9 cellular contexts compared by ENCODE assay signal in the genomic region with DNA sequence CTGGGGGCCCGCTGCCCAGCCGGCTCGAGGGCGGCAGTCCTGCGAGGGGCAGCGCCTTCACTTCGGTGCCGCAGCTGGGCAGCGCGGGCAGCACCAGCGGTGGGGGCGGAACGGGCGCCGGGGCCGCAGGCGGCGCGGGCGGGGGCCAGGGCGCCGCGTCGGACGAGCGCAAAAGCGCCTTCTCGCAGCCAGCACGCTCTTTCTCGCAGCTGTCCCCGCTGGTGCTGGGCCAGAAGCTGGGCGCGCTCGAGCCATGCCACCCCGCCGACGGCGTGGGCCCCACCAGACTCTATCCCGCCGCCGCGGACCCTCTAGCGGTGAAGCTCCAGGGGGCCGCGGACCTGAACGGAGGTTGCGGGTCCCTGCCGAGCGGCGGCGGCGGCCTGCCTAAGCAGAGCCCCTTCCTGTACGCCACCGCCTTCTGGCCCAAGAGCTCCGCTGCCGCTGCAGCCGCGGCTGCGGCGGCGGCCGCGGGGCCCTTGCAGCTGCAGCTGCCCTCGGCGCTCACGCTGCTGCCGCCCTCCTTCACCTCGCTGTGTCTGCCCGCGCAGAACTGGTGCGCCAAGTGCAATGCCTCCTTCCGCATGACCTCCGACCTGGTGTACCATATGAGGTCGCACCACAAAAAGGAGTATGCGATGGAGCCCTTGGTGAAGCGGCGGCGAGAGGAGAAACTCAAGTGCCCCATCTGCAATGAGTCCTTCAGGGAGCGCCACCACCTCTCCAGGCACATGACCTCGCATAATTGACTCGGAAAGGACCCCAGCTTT. TPM values are rescaled to one million over a fixed set of nuclear protein-coding genes. Genes with fewer than 3 reads are reported as not detected.
DNase-seq lines count a peak whose midpoint lies in the region; ATAC-seq and TF ChIP-seq lines count a peak whose summit lies in the region.
"Had no signal": no experiment of that assay in that cellular context is flagged by ENCODE, and none has a peak within 500 bp of the region (broad histone marks: within the 10 kb centered on the region; RNA-seq: fewer than 3 reads in every experiment).

No MANE protein-coding gene starts in this region.

- peaks cover 3% of the 10 kb centered on the region for H3K36me3 Mint-ChIP-seq in activated naive CD8-positive, alpha-beta T cell treated with anti-CD3 and anti-CD28 coated beads, Interleukin-2, amount 10 ng/mL, durations not matched to agents 7 days and 5 days

- DNase-seq in NCI-H748 (lab: John Stamatoyannopoulos, UW; ENCODE audit: unreplicated experiment) (peak; percentile 47), NCI-H748 treated with DMSO at 0.1 percent for 48 hours (lab: John Stamatoyannopoulos, UW) (no peak), RPMI7951 (ENCODE audit: low read depth) (peak; percentile 53), hepatocyte (ENCODE audit: low spot score) (peak; percentile 38), spleen (peak; percentile 90), BE2C (no peak)
- DNase-seq in activated naive CD8-positive, alpha-beta T cell treated with anti-CD3 and anti-CD28 coated beads, Interleukin-2, amount 10 ng/mL, durations not matched to agents 7 days and 5 days, result peak; percentile 71
- DNase-seq: DND-41 had no signal

- H3K27ac ChIP-seq in hepatocyte (no peak overlapping the region), spleen (peak overlapping the region; percentile 29 to 88 (median 70))

- POLR2A ChIA-PET in activated naive CD8-positive, alpha-beta T cell treated with anti-CD3 and anti-CD28 coated beads, Interleukin-2, amount 10 ng/mL, durations not matched to agents 7 days and 5 days (lab: Charles Lee), result interaction anchor here (1.2 to 1.9 kb wide), 4 partner anchors 9 to 143 kb away, joined by 3 to 8 read pairs (median 5); no protein-coding TSS in a partner anchor

- H3K9me3 Mint-ChIP-seq in activated naive CD8-positive, alpha-beta T cell treated with anti-CD3 and anti-CD28 coated beads, Interleukin-2, amount 10 ng/mL, durations not matched to agents 7 days and 5 days, result no peaks in the 10 kb centered on the region

- WGBS in hepatocyte (ENCODE audit: low lambda C conversion rate, missing lambda C conversion rate), result 3% methylated on average over 60 of the region's 81 CpGs
- 1 to 2% (median 2%) methylated on average over 14 to 81 of the region's 81 CpGs for WGBS in spleen, 5 donors

- peak; percentile 43 for ATAC-seq in HG02973 (IDR thresholded peaks at IDR 0.05; ENCODE audit: unreplicated experiment)
- ATAC-seq in activated naive CD8-positive, alpha-beta T cell treated with anti-CD3 and anti-CD28 coated beads, Interleukin-2, amount 10 ng/mL, durations not matched to agents 7 days and 5 days (ENCODE audit: low read depth), result peak; percentile 75

- H3K9me3 ChIP-seq in hepatocyte (ENCODE audit: low read depth) (no peaks in the 10 kb centered on the region), spleen (no peaks in the 10 kb centered on the region), BE2C (no peaks in the 10 kb centered on the region)

- no peak for TF ChIP-seq POLR2A in spleen (IDR thresholded peaks at IDR 0.05)

- H3K27ac Mint-ChIP-seq in activated naive CD8-positive, alpha-beta T cell treated with anti-CD3 and anti-CD28 coated beads, Interleukin-2, amount 10 ng/mL, durations not matched to agents 7 days and 5 days, result peak overlapping the region; percentile 67

- H3K4me1 Mint-ChIP-seq in activated naive CD8-positive, alpha-beta T cell treated with anti-CD3 and anti-CD28 coated beads, Interleukin-2, amount 10 ng/mL, durations not matched to agents 7 days and 5 days, result peaks cover 20% of the 10 kb centered on the region

- intact Hi-C loops in spleen (cut with DNase I; ENCODE audit: low total_unique reads), result loop anchor here (5.0 kb wide), 1 partner anchor 131 kb away; the partner anchor contains the start of gene ANTXR2

- no peaks in the 10 kb centered on the region for H3K79me2 ChIP-seq in hepatocyte

- H2AFZ ChIP-seq in hepatocyte, result peak overlapping the region; percentile 96

- peak overlapping the region; percentile 83 for H3K4me3 Mint-ChIP-seq in activated naive CD8-positive, alpha-beta T cell treated with anti-CD3 and anti-CD28 coated beads, Interleukin-2, amount 10 ng/mL, durations not matched to agents 7 days and 5 days

- H3K9me2 ChIP-seq in hepatocyte (replicated peaks; ENCODE audit: insufficient read depth), result no peaks in the 10 kb centered on the region

- H3K4me3 ChIP-seq in hepatocyte, result peak overlapping the region; percentile 54
- H3K4me3 ChIP-seq in spleen, result peak overlapping the region; percentile 57 to 91 (median 74)
- no peak overlapping the region for H3K4me3 ChIP-seq in BE2C (ENCODE audit: low read depth, low read length)

- no peaks in the 10 kb centered on the region for H3K36me3 ChIP-seq in hepatocyte (replicated peaks; ENCODE audit: insufficient read depth, low read depth)
- H3K36me3 ChIP-seq in spleen, result no peaks in the 10 kb centered on the region
- no peaks in the 10 kb centered on the region for H3K36me3 ChIP-seq in BE2C

- H4K20me1 ChIP-seq in hepatocyte (ENCODE audit: insufficient read depth, poor library complexity, severe bottlenecking), result no peaks in the 10 kb centered on the region

- H3K4me2 ChIP-seq in hepatocyte, result peak overlapping the region; percentile 96

- H3K27me3 Mint-ChIP-seq in activated naive CD8-positive, alpha-beta T cell treated with anti-CD3 and anti-CD28 coated beads, Interleukin-2, amount 10 ng/mL, durations not matched to agents 7 days and 5 days, result peaks cover 38% of the 10 kb centered on the region

- H3K4me1 ChIP-seq in hepatocyte (ENCODE audit: insufficient read depth), result peaks cover 9% of the 10 kb centered on the region
- H3K4me1 ChIP-seq in spleen, result peaks cover 0 to 37% (median 27%) of the 10 kb centered on the region in 6 donors
- no peaks in the 10 kb centered on the region for H3K4me1 ChIP-seq in BE2C

- H3K27me3 ChIP-seq in hepatocyte, result peaks cover 96% of the 10 kb centered on the region
- peaks cover 0 to 73% (median 46%) of the 10 kb centered on the region in 7 donors for H3K27me3 ChIP-seq in spleen (replicated peaks in 1 of 7)
- peaks cover 21% of the 10 kb centered on the region for H3K27me3 ChIP-seq in BE2C

- no peak for TF ChIP-seq CTCF in hepatocyte (IDR thresholded peaks at IDR 0.05; ENCODE audit: poor library complexity)
- TF ChIP-seq CTCF in spleen (IDR thresholded peaks at IDR 0.05 in 8 of 11, conservative IDR thresholded peaks at IDR 0.05 in 3 of 11), result peak in 2 of 11 experiments; percentile 5 to 14
- no peak for TF ChIP-seq CTCF in BE2C (IDR thresholded peaks at IDR 0.05; ENCODE audit: low read depth, low read length)

RNA-seq across cellular contexts. Expression of gene PRDM8, which starts 5.7 kb away (rescaled TPM):
- 6.4 and 11.7 TPM in 2 replicates for total RNA-seq in RPMI7951 (2014; rRNA removed; shearing (Covaris generic))
- 1 to 10 TPM; 8.2 to 9.5 TPM for total RNA-seq in activated naive CD8-positive, alpha-beta T cell treated with anti-CD3 and anti-CD28 coated beads, Interleukin-2, amount 10 ng/mL, durations not matched to agents 7 days and 5 days
- total RNA-seq in hepatocyte, result 0.40 and 1.8 TPM in 2 replicates
- polyA plus RNA-seq in hepatocyte, result 0.65 and 0.66 TPM in 2 replicates
- 1 to 10 TPM; 2.7 to 5.1 (median 3.4) TPM for total RNA-seq in spleen
- 1 to 10 TPM in 2 of 3 donors, under 1 TPM in 1; 0.99 to 1.9 (median 1.2) TPM for polyA plus RNA-seq in spleen
- polyA plus RNA-seq in BE2C (2012; ENCODE audit: insufficient read depth, insufficient read length, low read depth), result 25.6 TPM

Comparison
In these comparisons a context has a peak if more than half of its experiments do, and no peak if none do; other contexts are left out.
1. DNase-seq: peak in NCI-H748 (single experiment), RPMI7951 (single experiment), activated naive CD8-positive, alpha-beta T cell treated with anti-CD3 and anti-CD28 coated beads, Interleukin-2, amount 10 ng/mL, durations not matched to agents 7 days and 5 days (single experiment), hepatocyte (single experiment) and spleen (single experiment); none in NCI-H748 treated with DMSO at 0.1 percent for 48 hours (single experiment) and BE2C (single experiment).